In the genomic region with DNA sequence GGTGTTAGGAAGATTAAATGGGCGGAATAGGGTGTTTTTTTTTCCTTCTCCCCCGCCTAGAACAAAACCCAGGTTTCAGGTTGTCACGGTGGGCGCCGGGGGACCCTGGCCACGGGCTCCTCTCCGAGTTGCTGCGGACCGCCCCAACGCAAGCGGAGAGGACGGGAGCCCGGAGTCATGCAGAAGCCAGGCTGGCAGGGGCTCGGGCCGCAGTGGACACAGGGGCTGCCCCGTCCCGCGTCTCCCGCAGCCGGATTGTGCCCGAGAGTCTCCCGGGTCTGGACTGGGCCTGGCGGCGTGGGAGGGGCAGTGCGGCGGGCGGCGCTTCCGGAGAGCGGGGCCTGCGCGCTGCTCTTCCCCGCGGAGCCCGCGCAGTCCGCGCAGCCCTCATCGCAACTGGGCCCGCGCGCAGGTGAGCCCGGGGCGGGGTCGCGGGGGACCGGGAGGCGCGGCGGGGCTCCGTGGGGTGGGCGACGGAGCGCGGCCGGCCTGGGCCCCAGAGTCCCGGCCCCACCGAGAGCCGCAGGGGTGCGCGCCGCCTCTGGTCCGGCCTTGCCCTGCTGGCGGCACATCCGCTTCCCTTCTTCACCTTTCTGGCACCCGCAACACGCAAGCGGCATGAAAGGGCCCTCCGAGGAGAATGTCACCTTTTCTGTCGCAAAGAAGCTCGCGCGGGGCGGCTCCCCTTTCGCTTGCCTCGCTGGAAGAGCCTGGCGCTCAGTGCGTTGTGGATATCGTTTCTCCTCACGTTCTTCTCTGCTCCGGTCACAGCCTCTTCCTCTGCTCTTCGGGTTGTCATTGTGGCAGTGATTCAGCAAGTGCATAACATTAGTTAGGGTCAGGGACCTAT, we compare ENCODE assay signal across 8 cellular contexts. TPM values are rescaled to one million over a fixed set of nuclear protein-coding genes. Genes with fewer than 3 reads are reported as not detected.
A peak's percentile ranks its signal among the peaks of the same experiment; 100 is the strongest.
DNase-seq lines count a peak whose midpoint lies in the region; ATAC-seq, FAIRE-seq and TF ChIP-seq lines count a peak whose summit lies in the region.

A gene with protein sequence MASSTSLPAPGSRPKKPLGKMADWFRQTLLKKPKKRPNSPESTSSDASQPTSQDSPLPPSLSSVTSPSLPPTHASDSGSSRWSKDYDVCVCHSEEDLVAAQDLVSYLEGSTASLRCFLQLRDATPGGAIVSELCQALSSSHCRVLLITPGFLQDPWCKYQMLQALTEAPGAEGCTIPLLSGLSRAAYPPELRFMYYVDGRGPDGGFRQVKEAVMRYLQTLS (plus strand): TSS at position 352 of the 850 bp plus-strand sequence. CDS start 7,802 bp downstream, outside the sequence.

- H3K36me3 ChIP-seq in pancreas = no peaks in the 10 kb centered on the region

- no peak for FAIRE-seq in pancreas (lab: Jason Lieb, UNC)

- H3K4me3 ChIP-seq in pancreas = peak within 1 kb of the TSS; percentile 56 to 77 (median 72)

- peak within 1 kb of the TSS; percentile 77 for H3K27ac ChIP-seq in adipose tissue (ENCODE audit: low read depth, low read length)
- peak within 1 kb of the TSS; percentile 84 to 90 (median 88) for H3K27ac ChIP-seq in pancreas

- WGBS in adipose tissue, 3 donors = 0% methylated on average over 55 to 82 of the region's 82 CpGs
- 1% methylated on average over 51 to 82 of the region's 82 CpGs for WGBS in pancreas, 2 donors

- DNase-seq in ELR (ENCODE audit: low read depth) = peak; percentile 66
- DNase-seq in LoVo (ENCODE audit: low spot score) = peak; percentile 57
- peak; percentile 34 to 70 (median 51) for DNase-seq in T-helper 1 cell
- peak; percentile 88 for DNase-seq in cardiac septum (ENCODE audit: low spot score)
- DNase-seq in pancreas = peak; percentile 64 to 91 (median 74)
- no peak for DNase-seq in pons (ENCODE audit: low spot score)

- H3K4me1 ChIP-seq in pancreas = peaks cover 0 to 18% (median 3%) of the 10 kb centered on the region in 3 donors

- H3K9me3 ChIP-seq in pancreas = no peaks in the 10 kb centered on the region

- H3K27me3 ChIP-seq in pancreas = no peaks in the 10 kb centered on the region

- intact Hi-C loops in cardiac septum (cut with DNase I) = loop anchor here (5.0 kb wide), 1 partner anchor 71 kb away; the partner anchor contains the start of genes FAM118B and RPUSD4
- intact Hi-C loops in pancreas (cut with DNase I) = no loop called here

- peak in 2 of 4 donors; percentile 20 to 31 for TF ChIP-seq CTCF in pancreas (IDR thresholded peaks at IDR 0.05)

- ATAC-seq in GM21825 (IDR thresholded peaks at IDR 0.05; ENCODE audit: unreplicated experiment) (peak; percentile 59), pancreas (peak; percentile 89 to 93 (median 92))

RNA-seq across cellular contexts. Expression of the gene that starts here (rescaled TPM):
- 1 to 10 TPM; 5.2 to 6.5 (median 5.9) TPM for polyA plus RNA-seq in adipose tissue
- total RNA-seq in cardiac septum = 8.4 TPM
- 1 to 10 TPM; 5.3 to 8.2 (median 6.6) TPM for total RNA-seq in pancreas
- polyA plus RNA-seq in pancreas = 1 to 10 TPM; 6.1 to 6.4 TPM
